In the genomic region with DNA sequence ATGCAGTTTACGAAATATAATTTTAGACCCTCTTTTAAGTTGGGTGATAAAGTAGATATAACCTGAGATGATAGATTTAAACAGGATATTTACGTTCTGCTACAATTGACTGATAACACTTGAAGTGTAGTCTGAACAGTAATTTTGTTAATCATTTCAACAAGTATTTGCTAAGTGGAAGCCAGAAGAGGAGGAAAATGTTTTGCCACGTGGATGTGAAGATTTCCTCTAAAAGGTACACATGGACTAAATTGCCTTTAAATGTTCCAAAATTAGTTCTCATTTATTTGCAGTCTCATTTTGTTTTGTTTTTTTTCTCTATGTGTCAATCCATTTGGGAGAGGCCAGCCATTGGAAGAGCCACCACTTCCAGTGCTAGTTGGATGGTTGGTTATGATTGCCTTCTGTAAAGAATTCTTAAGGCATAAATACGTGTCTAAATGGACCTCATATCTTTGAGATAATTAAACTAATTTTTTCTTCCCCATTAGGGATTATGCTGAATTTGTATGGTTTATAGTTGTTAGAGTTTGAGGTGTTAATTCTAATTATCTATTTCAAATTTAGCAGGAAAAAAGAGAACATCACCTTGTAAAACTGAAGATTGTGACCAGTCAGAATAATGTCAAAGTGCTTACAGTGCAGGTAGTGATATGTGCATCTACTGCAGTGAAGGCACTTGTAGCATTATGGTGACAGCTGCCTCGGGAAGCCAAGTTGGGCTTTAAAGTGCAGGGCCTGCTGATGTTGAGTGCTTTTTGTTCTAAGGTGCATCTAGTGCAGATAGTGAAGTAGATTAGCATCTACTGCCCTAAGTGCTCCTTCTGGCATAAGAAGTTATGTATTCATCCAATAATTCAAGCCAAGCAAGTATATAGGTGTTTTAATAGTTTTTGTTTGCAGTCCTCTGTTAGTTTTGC, we compare ENCODE assay signal across 8 cellular contexts. TPM values are rescaled to one million over a fixed set of nuclear protein-coding genes. Genes with fewer than 3 reads are reported as not detected.
DNase-seq lines count a peak whose midpoint lies in the region; ATAC-seq and TF ChIP-seq lines count a peak whose summit lies in the region.

No MANE protein-coding gene starts in this region.

- intact Hi-C loops in activated CD4-positive, alpha-beta memory T cell treated with anti-CD3 and anti-CD28 coated beads for 36 hours (cut with micrococcal nuclease) = loop anchor here (1.0 kb wide), 1 partner anchor 37 kb away; no protein-coding TSS in a partner anchor

- H3K4me1 ChIP-seq in ACC112 (ENCODE audit: control insufficient read depth, insufficient read depth, low read length, unreplicated experiment) = peaks cover 20% of the 10 kb centered on the region

- peak overlapping the region; percentile 98 for H3K4me3 Mint-ChIP-seq in activated CD4-positive, alpha-beta memory T cell treated with anti-CD3 and anti-CD28 coated beads for 36 hours

- H3K27me3 Mint-ChIP-seq in activated CD4-positive, alpha-beta memory T cell treated with anti-CD3 and anti-CD28 coated beads for 36 hours = no peaks in the 10 kb centered on the region

- TF ChIP-seq CTCF in GM13977 (IDR thresholded peaks at IDR 0.05; ENCODE audit: extremely low read depth, insufficient read depth, missing control alignments) = no peak

- H3K27me3 ChIP-seq in ACC112 (ENCODE audit: insufficient read depth, low read length) (peaks cover 20% of the 10 kb centered on the region), H7 (ENCODE audit: control insufficient read depth, insufficient read depth, low read length) (no peaks in the 10 kb centered on the region)

- no peak for ATAC-seq in GM19035 (IDR thresholded peaks at IDR 0.05; ENCODE audit: unreplicated experiment)

- H3K36me3 ChIP-seq in ACC112 (ENCODE audit: insufficient read depth, low read length) (peaks cover 44% of the 10 kb centered on the region), H7 (replicated peaks; ENCODE audit: control insufficient read depth, insufficient read depth, low read length) (peaks cover 36% of the 10 kb centered on the region)

- peak overlapping the region; percentile 94 for H3K27ac Mint-ChIP-seq in activated CD4-positive, alpha-beta memory T cell treated with anti-CD3 and anti-CD28 coated beads for 36 hours

- CTCF ChIA-PET in activated CD4-positive, alpha-beta memory T cell treated with anti-CD3 and anti-CD28 coated beads for 36 hours (lab: Charles Lee) = interaction anchor here (0.8 to 1.3 kb wide), 2 partner anchors 20 to 37 kb away, joined by 3 to 8 read pairs; no protein-coding TSS in a partner anchor

- in situ Hi-C loops in GM13977 (cut with MboI; ENCODE audit: low pct_unique_long_range_greater_than_20kb, low sequenced_read_pairs, unreplicated experiment) = no loop called here

- POLR2A ChIA-PET in activated CD4-positive, alpha-beta memory T cell treated with anti-CD3 and anti-CD28 coated beads for 36 hours (lab: Charles Lee) = no interaction called here

- no peaks in the 10 kb centered on the region for H3K9me3 Mint-ChIP-seq in activated CD4-positive, alpha-beta memory T cell treated with anti-CD3 and anti-CD28 coated beads for 36 hours

- H2AFZ ChIP-seq in ACC112 (ENCODE audit: low read length, unreplicated experiment) = no peak overlapping the region

- DNase-seq in H7 (no peak), NCI-H345 (lab: John Stamatoyannopoulos, UW) (no peak), NCI-H2171 treated with DMSO at 0.1 percent for 48 hours (lab: John Stamatoyannopoulos, UW) (no peak), GM13977 (ENCODE audit: low spot score) (no peak)
- DNase-seq in activated CD4-positive, alpha-beta memory T cell treated with anti-CD3 and anti-CD28 coated beads for 36 hours = no peak

- peaks cover 59% of the 10 kb centered on the region for H3K36me3 Mint-ChIP-seq in activated CD4-positive, alpha-beta memory T cell treated with anti-CD3 and anti-CD28 coated beads for 36 hours

- H3K4me3 ChIP-seq in ACC112 (ENCODE audit: low read depth, low read length) = peak overlapping the region; percentile 80
- H3K4me3 ChIP-seq in H7 (ENCODE audit: insufficient read depth, low read depth, low read length) = peak overlapping the region; percentile 77
- H3K4me3 ChIP-seq in iPS-18c (ENCODE audit: insufficient read depth, low read depth, low read length) = peak overlapping the region; percentile 45

- H3K9me3 ChIP-seq in iPS-18c (ENCODE audit: control insufficient read depth, insufficient read depth, low read length) = peaks cover 2% of the 10 kb centered on the region

- H3K27ac ChIP-seq in ACC112 (ENCODE audit: low read depth, low read length) = no peak overlapping the region

- H3K4me1 Mint-ChIP-seq in activated CD4-positive, alpha-beta memory T cell treated with anti-CD3 and anti-CD28 coated beads for 36 hours (ENCODE audit: low read depth) = peaks cover 48% of the 10 kb centered on the region

- H3K79me2 ChIP-seq in ACC112 (ENCODE audit: control insufficient read depth, insufficient read depth, low read length, unreplicated experiment) = peaks cover 38% of the 10 kb centered on the region

RNA-seq across cellular contexts. Expression of a gene that starts 2.8 kb away (rescaled TPM):
- 19.6 and 22.2 TPM in 2 replicates for total RNA-seq in H7 (2014; rRNA removed; shearing (Covaris generic))
- total RNA-seq in activated CD4-positive, alpha-beta memory T cell treated with anti-CD3 and anti-CD28 coated beads for 36 hours = 10 to 100 TPM; 19.5 to 22.0 TPM

RNA-seq across cellular contexts. Expression of a gene that starts 48.2 kb away (rescaled TPM):
- total RNA-seq in H7 (2014; rRNA removed; shearing (Covaris generic)) = 0.07 and 0.15 TPM in 2 replicates
- total RNA-seq in activated CD4-positive, alpha-beta memory T cell treated with anti-CD3 and anti-CD28 coated beads for 36 hours = under 1 TPM; 0.17 to 0.29 TPM
